1 cellular context compared by ENCODE assay signal in the genomic region with DNA sequence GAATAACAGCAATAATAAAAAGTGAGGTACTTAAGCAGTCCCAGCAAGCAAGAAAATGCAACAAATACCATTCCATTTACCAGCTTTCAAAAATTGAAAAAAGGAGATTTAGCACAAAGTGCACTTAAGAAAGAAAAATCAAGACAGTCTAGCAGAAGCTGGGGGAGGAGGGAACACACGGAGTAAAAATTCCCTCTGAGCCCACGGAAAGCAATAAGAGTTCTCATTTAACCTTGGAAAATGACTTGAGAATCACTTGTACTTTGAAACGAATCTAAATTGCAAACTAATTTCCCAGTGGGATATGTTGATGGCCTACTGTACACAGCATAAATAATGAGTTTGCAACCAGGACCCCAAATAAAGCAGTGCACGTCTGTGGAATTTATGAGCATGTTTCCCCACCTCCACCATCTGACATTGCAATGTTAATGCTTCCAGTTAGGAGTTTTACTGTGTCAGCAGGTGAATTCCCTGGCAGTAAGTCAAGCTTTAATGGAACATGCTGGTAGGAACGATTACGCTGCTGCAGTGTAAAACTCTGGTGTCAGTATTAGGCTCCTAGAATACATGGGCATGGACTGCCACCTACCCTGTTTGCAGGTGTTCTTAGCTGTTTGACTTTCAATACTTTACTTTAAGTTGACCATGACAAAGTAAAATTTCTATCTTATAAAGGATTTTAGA.
TF ChIP-seq lines count a peak whose summit lies in the region.

No MANE protein-coding gene starts in this region.

TF ChIP-seq in H1, 55 proteins besides CTCF, POLR2A, EP300 and RAD21 (continued from another document):
- TF ChIP-seq CHD7 (IDR thresholded peaks at IDR 0.05; ENCODE audit: insufficient replicate concordance, low read length) (no peak), NANOG (IDR thresholded peaks at IDR 0.05; ENCODE audit: insufficient read depth, low read depth, low read length, poor library complexity, severe bottlenecking) (no peak), NRF1 (IDR thresholded peaks at IDR 0.05; ENCODE audit: low read depth, low read length) (no peak)
